11 cellular contexts compared by ENCODE assay signal in the genomic region with DNA sequence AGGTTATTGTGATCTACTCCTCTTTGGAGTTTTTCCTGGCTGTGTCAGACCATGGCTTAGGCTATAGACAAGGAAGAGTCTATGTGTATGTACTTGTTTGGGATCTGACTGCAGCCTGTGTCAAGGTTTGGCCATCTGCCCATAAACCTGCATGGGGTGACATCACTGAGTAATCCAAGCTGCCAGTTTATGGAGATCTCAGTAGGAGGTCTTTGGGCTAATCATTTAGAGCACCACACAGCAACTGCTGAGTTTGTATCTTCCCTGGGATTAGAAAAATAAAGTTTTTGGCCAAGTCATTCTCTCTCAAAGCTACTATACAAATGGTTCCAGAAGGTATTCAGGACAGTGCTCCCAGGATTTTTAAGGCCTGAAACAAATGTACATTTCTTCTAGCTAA.
DNase-seq lines count a peak whose midpoint lies in the region; ATAC-seq, FAIRE-seq and TF ChIP-seq lines count a peak whose summit lies in the region.
"Had no signal": no experiment of that assay in that cellular context is flagged by ENCODE, and none has a peak within 500 bp of the region (broad histone marks: within the 10 kb centered on the region; RNA-seq: fewer than 3 reads in every experiment).

No MANE protein-coding gene starts in this region.

- intact Hi-C loops in kidney (cut with DNase I): no loop called here

- H3K9ac ChIP-seq in kidney (ENCODE audit: low read length in 2 of 2): no peak overlapping the region

- POLR2A ChIA-PET in WTC11 (lab: Charles Lee): no interaction called here

- peaks cover 4% of the 10 kb centered on the region for H3K9me3 Mint-ChIP-seq in T-helper 2 cell treated with Interferon-gamma antibody and Interleukin-4, amounts not matched to agents 5 μg/mL and 100 μg/mL, for 36 hours
- H3K9me3 Mint-ChIP-seq in stimulated activated naive B cell treated with anti-CD40 and anti-IgM and Interleukin-4, amounts not matched to agents 10 μg/mL and 1 μg/mL and 100 μg/mL, for 72 hours: peaks cover 2 to 3% of the 10 kb centered on the region in 2 donors
- peaks cover 5% of the 10 kb centered on the region for H3K9me3 Mint-ChIP-seq in WTC11

- H3K27me3 ChIP-seq in H7 (ENCODE audit: control insufficient read depth, insufficient read depth, low read length): no peaks in the 10 kb centered on the region
- H3K27me3 ChIP-seq: esophagus muscularis mucosa had no signal

- peak; percentile 68 for FAIRE-seq in kidney (lab: Jason Lieb, UNC)
- FAIRE-seq: G401.6, TTC549 had no signal

- no peaks in the 10 kb centered on the region for H3K36me3 Mint-ChIP-seq in T-helper 2 cell treated with Interferon-gamma antibody and Interleukin-4, amounts not matched to agents 5 μg/mL and 100 μg/mL, for 36 hours (ENCODE audit: low read depth)
- H3K36me3 Mint-ChIP-seq in stimulated activated naive B cell treated with anti-CD40 and anti-IgM and Interleukin-4, amounts not matched to agents 10 μg/mL and 1 μg/mL and 100 μg/mL, for 72 hours: no peaks in the 10 kb centered on the region
- H3K36me3 Mint-ChIP-seq in WTC11: no peaks in the 10 kb centered on the region

- no peak for ATAC-seq in stimulated activated naive B cell treated with anti-CD40 and anti-IgM and Interleukin-4, amounts not matched to agents 10 μg/mL and 1 μg/mL and 100 μg/mL, for 72 hours (replicated peaks)
- no peak for ATAC-seq in WTC11

- no peaks in the 10 kb centered on the region for H3K4me1 ChIP-seq in kidney (ENCODE audit: control insufficient read depth in 1 of 2, insufficient read depth in 1 of 2, low read depth in 1 of 2, low read length in 2 of 2)

- H3K27ac ChIP-seq in kidney (ENCODE audit: low read depth in 2 of 2, low read length in 2 of 2): no peak overlapping the region
- H3K27ac ChIP-seq: esophagus muscularis mucosa had no signal

- peak; percentile 95 for DNase-seq in COR-L47 (lab: John Stamatoyannopoulos, UW)
- peak; percentile 97 for DNase-seq in NCI-H146 (lab: John Stamatoyannopoulos, UW)
- DNase-seq in T1000 (lab: John Stamatoyannopoulos, UW): peak; percentile 65
- no peak for DNase-seq in kidney
- DNase-seq in T-helper 2 cell treated with Interferon-gamma antibody and Interleukin-4, amounts not matched to agents 5 μg/mL and 100 μg/mL, for 36 hours (ENCODE audit: low spot score): no peak
- no peak for DNase-seq in H7
- no peak for DNase-seq in stimulated activated naive B cell treated with anti-CD40 and anti-IgM and Interleukin-4, amounts not matched to agents 10 μg/mL and 1 μg/mL and 100 μg/mL, for 72 hours
- DNase-seq in WTC11 (ENCODE audit: low spot score): no peak

- H3K9me3 ChIP-seq in kidney (ENCODE audit: control insufficient read depth in 1 of 2, low read length in 2 of 2): no peaks in the 10 kb centered on the region
- H3K9me3 ChIP-seq: esophagus muscularis mucosa had no signal

- H3K4me3 ChIP-seq in kidney (ENCODE audit: low read length in 2 of 2) (no peak overlapping the region), H7 (ENCODE audit: insufficient read depth, low read depth, low read length) (no peak overlapping the region)
- H3K4me3 ChIP-seq: esophagus muscularis mucosa had no signal

- CTCF ChIA-PET in WTC11 (lab: Charles Lee): no interaction called here

- H3K4me1 Mint-ChIP-seq in T-helper 2 cell treated with Interferon-gamma antibody and Interleukin-4, amounts not matched to agents 5 μg/mL and 100 μg/mL, for 36 hours (ENCODE audit: low read depth): peaks cover 2% of the 10 kb centered on the region
- peaks cover 4 to 8% of the 10 kb centered on the region in 2 donors for H3K4me1 Mint-ChIP-seq in stimulated activated naive B cell treated with anti-CD40 and anti-IgM and Interleukin-4, amounts not matched to agents 10 μg/mL and 1 μg/mL and 100 μg/mL, for 72 hours
- H3K4me1 Mint-ChIP-seq in WTC11: peaks cover 9% of the 10 kb centered on the region

- TF ChIP-seq CTCF in kidney (IDR thresholded peaks at IDR 0.05; ENCODE audit: borderline replicate concordance, extremely low read depth, insufficient read depth) (no peak), WTC11 (IDR thresholded peaks at IDR 0.05) (no peak)

- no peaks in the 10 kb centered on the region for H3K27me3 Mint-ChIP-seq in T-helper 2 cell treated with Interferon-gamma antibody and Interleukin-4, amounts not matched to agents 5 μg/mL and 100 μg/mL, for 36 hours (ENCODE audit: low read depth)
- H3K27me3 Mint-ChIP-seq in stimulated activated naive B cell treated with anti-CD40 and anti-IgM and Interleukin-4, amounts not matched to agents 10 μg/mL and 1 μg/mL and 100 μg/mL, for 72 hours: peaks cover 7 to 8% of the 10 kb centered on the region in 2 donors
- no peaks in the 10 kb centered on the region for H3K27me3 Mint-ChIP-seq in WTC11 (ENCODE audit: low read depth)

- no peak overlapping the region for H3K27ac Mint-ChIP-seq in T-helper 2 cell treated with Interferon-gamma antibody and Interleukin-4, amounts not matched to agents 5 μg/mL and 100 μg/mL, for 36 hours
- H3K27ac Mint-ChIP-seq in stimulated activated naive B cell treated with anti-CD40 and anti-IgM and Interleukin-4, amounts not matched to agents 10 μg/mL and 1 μg/mL and 100 μg/mL, for 72 hours: no peak overlapping the region
- H3K27ac Mint-ChIP-seq in WTC11: no peak overlapping the region

- no peaks in the 10 kb centered on the region for H3K36me3 ChIP-seq in kidney (ENCODE audit: control insufficient read depth in 1 of 2, insufficient read depth in 2 of 2, low read length in 2 of 2)
- no peaks in the 10 kb centered on the region for H3K36me3 ChIP-seq in H7 (replicated peaks; ENCODE audit: control insufficient read depth, insufficient read depth, low read length)
- H3K36me3 ChIP-seq: esophagus muscularis mucosa had no signal

- H3K4me3 Mint-ChIP-seq in T-helper 2 cell treated with Interferon-gamma antibody and Interleukin-4, amounts not matched to agents 5 μg/mL and 100 μg/mL, for 36 hours: no peak overlapping the region
- no peak overlapping the region for H3K4me3 Mint-ChIP-seq in stimulated activated naive B cell treated with anti-CD40 and anti-IgM and Interleukin-4, amounts not matched to agents 10 μg/mL and 1 μg/mL and 100 μg/mL, for 72 hours
- no peak overlapping the region for H3K4me3 Mint-ChIP-seq in WTC11

TF ChIP-seq in WTC11, 78 proteins besides CTCF, POLR2A, EP300 and RAD21:
- TF ChIP-seq, protein P1, sequence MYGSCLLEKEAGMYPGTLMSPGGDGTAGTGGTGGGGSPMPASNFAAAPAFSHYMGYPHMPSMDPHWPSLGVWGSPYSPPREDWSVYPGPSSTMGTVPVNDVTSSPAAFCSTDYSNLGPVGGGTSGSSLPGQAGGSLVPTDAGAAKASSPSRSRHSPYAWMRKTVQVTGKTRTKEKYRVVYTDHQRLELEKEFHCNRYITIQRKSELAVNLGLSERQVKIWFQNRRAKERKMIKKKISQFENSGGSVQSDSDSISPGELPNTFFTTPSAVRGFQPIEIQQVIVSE (CRISPR knock-in tag; IDR thresholded peaks at IDR 0.05; ENCODE audit: borderline replicate concordance): no peak
- TF ChIP-seq ZNF219 (CRISPR knock-in tag; IDR thresholded peaks at IDR 0.05; ENCODE audit: borderline replicate concordance) (no peak), TEAD4 (CRISPR knock-in tag; IDR thresholded peaks at IDR 0.05) (no peak), GTF2I (CRISPR knock-in tag; conservative IDR thresholded peaks at IDR 0.05) (no peak)

Comparison
In these comparisons a context has a peak if more than half of its experiments do, and no peak if none do; other contexts are left out.
1. DNase-seq: peak in COR-L47 (single experiment), NCI-H146 (single experiment) and T1000 (single experiment); none in kidney (single experiment), T-helper 2 cell treated with Interferon-gamma antibody and Interleukin-4, amounts not matched to agents 5 μg/mL and 100 μg/mL, for 36 hours (single experiment), H7 (single experiment), stimulated activated naive B cell treated with anti-CD40 and anti-IgM and Interleukin-4, amounts not matched to agents 10 μg/mL and 1 μg/mL and 100 μg/mL, for 72 hours (single experiment) and WTC11 (single experiment).